ENCODE assay signal across 1 cellular context in the genomic region with DNA sequence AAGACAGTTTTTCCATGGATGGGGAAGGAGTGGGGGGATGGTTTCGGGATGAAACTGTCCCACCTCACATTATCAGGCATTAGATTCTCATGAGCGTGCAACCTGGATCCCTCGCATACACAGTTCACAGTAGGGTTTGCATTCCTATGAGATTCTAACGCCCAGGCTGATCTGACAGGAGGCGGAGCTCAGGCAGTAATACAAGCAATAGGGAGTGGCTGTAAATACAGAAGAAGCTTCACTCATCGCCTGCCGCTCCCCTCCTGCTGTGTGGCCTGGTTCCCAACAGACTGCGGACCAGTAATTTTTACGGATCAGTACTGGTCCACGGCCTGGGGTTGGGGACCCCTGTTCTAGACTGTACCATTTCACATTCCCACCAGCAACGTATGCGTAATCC.
TF ChIP-seq lines count a peak whose summit lies in the region.

No MANE protein-coding gene starts in this region.

TF ChIP-seq in WTC11, 78 proteins besides CTCF, POLR2A, EP300 and RAD21 (continued from another document):
- TF ChIP-seq, protein P1, sequence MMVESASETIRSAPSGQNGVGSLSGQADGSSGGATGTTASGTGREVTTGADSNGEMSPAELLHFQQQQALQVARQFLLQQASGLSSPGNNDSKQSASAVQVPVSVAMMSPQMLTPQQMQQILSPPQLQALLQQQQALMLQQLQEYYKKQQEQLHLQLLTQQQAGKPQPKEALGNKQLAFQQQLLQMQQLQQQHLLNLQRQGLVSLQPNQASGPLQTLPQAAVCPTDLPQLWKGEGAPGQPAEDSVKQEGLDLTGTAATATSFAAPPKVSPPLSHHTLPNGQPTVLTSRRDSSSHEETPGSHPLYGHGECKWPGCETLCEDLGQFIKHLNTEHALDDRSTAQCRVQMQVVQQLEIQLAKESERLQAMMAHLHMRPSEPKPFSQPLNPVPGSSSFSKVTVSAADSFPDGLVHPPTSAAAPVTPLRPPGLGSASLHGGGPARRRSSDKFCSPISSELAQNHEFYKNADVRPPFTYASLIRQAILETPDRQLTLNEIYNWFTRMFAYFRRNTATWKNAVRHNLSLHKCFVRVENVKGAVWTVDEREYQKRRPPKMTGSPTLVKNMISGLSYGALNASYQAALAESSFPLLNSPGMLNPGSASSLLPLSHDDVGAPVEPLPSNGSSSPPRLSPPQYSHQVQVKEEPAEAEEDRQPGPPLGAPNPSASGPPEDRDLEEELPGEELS (CRISPR knock-in tag; IDR thresholded peaks at IDR 0.05), result no peak
- no peak for TF ChIP-seq TEAD1 (CRISPR knock-in tag; IDR thresholded peaks at IDR 0.05)
